ENCODE assay signal across 21 cellular contexts in genomic region chr5:39587675-39588074, GRCh38.
"Had no signal": no experiment of that assay in that cellular context is flagged by ENCODE, and none has a peak within 500 bp of the region (broad histone marks: within the 10 kb centered on the region; RNA-seq: fewer than 3 reads in every experiment).

No MANE protein-coding gene starts in this region.

- DNase-seq: activated CD4-positive, alpha-beta memory T cell treated with anti-CD3 and anti-CD28 coated beads for 36 hours; activated CD4-positive, alpha-beta T cell treated with anti-CD3 and anti-CD28 coated beads for 48 hours; activated CD4-positive, CD25-positive, alpha-beta regulatory T cell; activated effector memory CD4-positive, alpha-beta T cell treated with Interleukin-2 at 50 U/mL for 16 hours; activated naive CD4-positive, alpha-beta T cell treated with anti-CD3 and anti-CD28 coated beads, Interleukin-2, amount 10 ng/mL, durations not matched to agents 7 days and 5 days; activated T-cell treated with anti-CD3 and anti-CD28 coated beads, Interleukin-2, amount 50 U/mL, for 48 hours; amygdala; colonic mucosa; dorsolateral prefrontal cortex; esophagus squamous epithelium; gastrocnemius medialis; hippocampal formation; left ventricle myocardium superior; pancreas; right lobe of liver; stimulated activated CD4-positive, alpha-beta T cell treated with anti-CD3 and anti-CD28 coated beads, Interleukin-1b, Interleukin-23, amount 100 ng/mL, for 48 hours; stomach had no signal

- H3K4me3 ChIP-seq: colonic mucosa, dorsolateral prefrontal cortex, esophagus squamous epithelium, gastrocnemius medialis, pancreas, right lobe of liver, skin epidermis, stomach, suprapubic skin, tibial nerve had no signal

- H3K27me3 ChIP-seq: colonic mucosa, gastrocnemius medialis, neutrophil, pancreas, right lobe of liver, stomach, suprapubic skin, tibial nerve had no signal

- ATAC-seq: gastrocnemius medialis, left ventricle myocardium superior, pancreas, right lobe of liver had no signal

- H3K9me3 ChIP-seq: colonic mucosa, esophagus squamous epithelium, gastrocnemius medialis, neutrophil, pancreas, right lobe of liver, stomach, suprapubic skin, tibial nerve had no signal

- H3K4me1 ChIP-seq: colonic mucosa, esophagus squamous epithelium, gastrocnemius medialis, pancreas, right lobe of liver, stomach, suprapubic skin, tibial nerve had no signal

- H3K36me3 ChIP-seq: colonic mucosa, esophagus squamous epithelium, gastrocnemius medialis, neutrophil, pancreas, right lobe of liver, stomach, suprapubic skin, tibial nerve had no signal
